ENCODE assay signal across 8 cellular contexts in genomic region chr16:82651921-82652601, GRCh38. TPM values are rescaled to one million over a fixed set of nuclear protein-coding genes. Genes with fewer than 3 reads are reported as not detected.
DNase-seq lines count a peak whose midpoint lies in the region; ATAC-seq and TF ChIP-seq lines count a peak whose summit lies in the region.

No MANE protein-coding gene starts in this region.

- peak overlapping the region; percentile 18; the same call in 1 of the 2 replicates for H3K9ac ChIP-seq in MM.1S (ENCODE audit: low read length)
- H3K9ac ChIP-seq in smooth muscle cell (ENCODE audit: low read depth): no peak overlapping the region

- H3K4me1 ChIP-seq in MM.1S (ENCODE audit: low read length) (peaks cover 28% of the 10 kb centered on the region), smooth muscle cell (ENCODE audit: low read depth) (peaks cover 8% of the 10 kb centered on the region)

- DNase-seq in HCEC 1CT (peak; percentile 32), MM.1S (peak; percentile 53), medulla oblongata (ENCODE audit: extremely low spot score) (peak; percentile 46), smooth muscle cell (lab: John Stamatoyannopoulos, UW; ENCODE audit: unreplicated experiment) (no peak), HuH-7 (ENCODE audit: low spot score) (no peak), SKM-1 treated with dmso at 0.1 percent for 144 hours (lab: John Stamatoyannopoulos, UW; ENCODE audit: unreplicated experiment) (no peak), hepatic stellate cell (ENCODE audit: low spot score) (no peak)

- H4K20me1 ChIP-seq in MM.1S (ENCODE audit: insufficient read depth, low read length): no peaks in the 10 kb centered on the region
- no peaks in the 10 kb centered on the region for H4K20me1 ChIP-seq in smooth muscle cell (ENCODE audit: low read depth)

- no peak for TF ChIP-seq CTCF in MM.1S (IDR thresholded peaks at IDR 0.05; ENCODE audit: low read length)
- no peak for TF ChIP-seq CTCF in smooth muscle cell (IDR thresholded peaks at IDR 0.05; ENCODE audit: borderline replicate concordance, insufficient read depth, poor library complexity, severe bottlenecking)

- no peaks in the 10 kb centered on the region for H3K9me3 ChIP-seq in MM.1S (replicated peaks; ENCODE audit: insufficient read depth, low read length)
- H3K9me3 ChIP-seq in smooth muscle cell (replicated peaks; ENCODE audit: low read depth): no peaks in the 10 kb centered on the region

- H3K27me3 ChIP-seq in MM.1S (replicated peaks; ENCODE audit: insufficient read depth, low read length) (no peaks in the 10 kb centered on the region), smooth muscle cell (ENCODE audit: low read depth) (no peaks in the 10 kb centered on the region)

- no peaks in the 10 kb centered on the region for H3K9me2 ChIP-seq in MM.1S (replicated peaks; ENCODE audit: insufficient read depth, low read length)

- H3K27ac ChIP-seq in MM.1S (ENCODE audit: low read length): peak overlapping the region; percentile 88
- no peak overlapping the region for H3K27ac ChIP-seq in smooth muscle cell (ENCODE audit: low read depth)

- H3K79me2 ChIP-seq in MM.1S (ENCODE audit: low read length) (no peaks in the 10 kb centered on the region), smooth muscle cell (ENCODE audit: low read depth) (no peaks in the 10 kb centered on the region)

- peak overlapping the region; percentile 54 for H3K4me2 ChIP-seq in MM.1S (ENCODE audit: low read depth, low read length)
- no peak overlapping the region for H3K4me2 ChIP-seq in smooth muscle cell

- H3K36me3 ChIP-seq in MM.1S (replicated peaks; ENCODE audit: insufficient read depth, low read length) (no peaks in the 10 kb centered on the region), smooth muscle cell (ENCODE audit: low read depth) (no peaks in the 10 kb centered on the region)

- 80% methylated on average over 7 of the region's 7 CpGs for WGBS in smooth muscle cell (ENCODE audit: low lambda C conversion rate)

- H3K4me3 ChIP-seq in MM.1S (ENCODE audit: low read length) (peak overlapping the region; percentile 26; the same call in 1 of the 2 replicates), smooth muscle cell (no peak overlapping the region)

- ATAC-seq in GM18907 (IDR thresholded peaks at IDR 0.05; ENCODE audit: unreplicated experiment): peak; percentile 50

- peak overlapping the region; percentile 47 for H2AFZ ChIP-seq in MM.1S (ENCODE audit: low read length)
- H2AFZ ChIP-seq in smooth muscle cell (ENCODE audit: low read depth): no peak overlapping the region

- H3F3A ChIP-seq in MM.1S (ENCODE audit: insufficient read depth, low read length) (peaks cover 5% of the 10 kb centered on the region), smooth muscle cell (ENCODE audit: low read depth) (peaks cover 18% of the 10 kb centered on the region)

RNA-seq across cellular contexts. Expression of gene CDH13, which starts 25.3 kb away (rescaled TPM):
- 12.5 and 32.2 TPM in 2 replicates for total RNA-seq in smooth muscle cell
- 10.8 and 12.1 TPM in 2 replicates for polyA plus RNA-seq in smooth muscle cell

Comparison
In these comparisons a context has a peak if more than half of its experiments do, and no peak if none do; other contexts are left out.
1. DNase-seq: peak in HCEC 1CT (single experiment), MM.1S (single experiment) and medulla oblongata (single experiment); none in smooth muscle cell (single experiment), HuH-7 (single experiment), SKM-1 treated with dmso at 0.1 percent for 144 hours (single experiment) and hepatic stellate cell (single experiment).